ENCODE assay signal across 17 cellular contexts in the genomic region with DNA sequence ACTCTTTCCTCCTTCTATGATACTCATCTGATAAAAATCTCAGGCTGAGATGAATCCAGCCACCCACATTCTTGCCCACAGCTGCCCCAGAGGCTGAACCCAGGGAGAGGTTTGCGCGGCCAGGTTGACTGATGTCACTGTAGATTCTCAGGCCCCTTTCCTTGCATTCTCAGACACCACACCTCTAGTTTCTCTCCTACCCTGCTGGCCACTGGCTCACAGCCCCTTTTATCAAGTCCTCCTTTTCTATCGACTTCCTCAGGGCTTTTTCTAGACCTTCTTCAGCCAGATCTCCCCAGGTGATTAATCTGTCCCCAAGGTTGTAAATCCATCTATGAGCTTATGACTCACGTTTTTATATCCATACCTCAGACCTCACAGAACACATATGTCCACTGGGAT.
DNase-seq lines count a peak whose midpoint lies in the region; ATAC-seq and TF ChIP-seq lines count a peak whose summit lies in the region.
"Had no signal": no experiment of that assay in that cellular context is flagged by ENCODE, and none has a peak within 500 bp of the region (broad histone marks: within the 10 kb centered on the region; RNA-seq: fewer than 3 reads in every experiment).

No MANE protein-coding gene starts in this region.

- H3K36me3 Mint-ChIP-seq in brain = no peaks in the 10 kb centered on the region

- no peak overlapping the region for H2BK120ac ChIP-seq in mesendoderm (ENCODE audit: low read depth, low read length)

- H3K4me3 ChIP-seq in retinal pigment epithelial cell (ENCODE audit: low read length) (no peak overlapping the region), mesendoderm (ENCODE audit: low read length) (no peak overlapping the region)
- H3K4me3 ChIP-seq: ascending aorta, SJCRH30, upper lobe of right lung had no signal

- H2BK5ac ChIP-seq in mesendoderm (ENCODE audit: low read length) = no peak overlapping the region

- peaks cover 6% of the 10 kb centered on the region for H3K27me3 Mint-ChIP-seq in brain

- no peaks in the 10 kb centered on the region for H3K36me3 ChIP-seq in mesendoderm (ENCODE audit: control insufficient read depth, insufficient read depth, low read length)
- H3K36me3 ChIP-seq: ascending aorta, BE2C, SJCRH30, upper lobe of right lung had no signal

- no peaks in the 10 kb centered on the region for H3K79me1 ChIP-seq in mesendoderm (ENCODE audit: low read length)

- no peaks in the 10 kb centered on the region for H3K4me1 ChIP-seq in mesendoderm (ENCODE audit: control insufficient read depth, low read depth, low read length)
- H3K4me1 ChIP-seq: ascending aorta, BE2C, upper lobe of right lung had no signal

- no peak overlapping the region for H4K8ac ChIP-seq in mesendoderm (ENCODE audit: low read depth, low read length)

- H3K79me2 ChIP-seq in mesendoderm (ENCODE audit: control insufficient read depth, insufficient read depth, low read length) = no peaks in the 10 kb centered on the region

- peak; percentile 20 for DNase-seq in GM04504 (ENCODE audit: low read depth)
- DNase-seq in NCI-H226 = peak; percentile 10
- DNase-seq in retinal pigment epithelial cell (ENCODE audit: low read depth) = no peak
- DNase-seq in AG08395 (ENCODE audit: low spot score) = no peak
- DNase-seq in left ventricle myocardium superior = no peak
- DNase-seq in mesendoderm = no peak
- DNase-seq: activated naive CD4-positive, alpha-beta T cell treated with anti-CD3 and anti-CD28 coated beads, Interleukin-2, amount 50 U/mL, for 16 hours; activated T-cell treated with anti-CD3 and anti-CD28 coated beads, Interleukin-2, amount 50 U/mL, for 72 hours; effector CD8-positive, alpha-beta T cell; upper lobe of right lung had no signal

- intact Hi-C loops in left ventricle myocardium superior (cut with micrococcal nuclease) = no loop called here

- no peak overlapping the region for H4K5ac ChIP-seq in mesendoderm (ENCODE audit: low read length)

- H3K9me3 Mint-ChIP-seq in brain = peaks cover 2 to 11% (median 5%) of the 10 kb centered on the region in 5 experiments
- H3K9me3 Mint-ChIP-seq: activated T-cell treated with anti-CD3 and anti-CD28 coated beads, Interleukin-2, amount 50 U/mL, for 72 hours had no signal

- TF ChIP-seq CTCF in brain (conservative IDR thresholded peaks at IDR 0.05) = no peak
- peak; percentile 0 for TF ChIP-seq CTCF in retinal pigment epithelial cell (conservative IDR thresholded peaks at IDR 0.05; ENCODE audit: low read depth, low read length)

- no peak overlapping the region for H3K23ac ChIP-seq in mesendoderm (ENCODE audit: low read length)

- H3K27ac ChIP-seq in mesendoderm (ENCODE audit: low read depth, low read length) = no peak overlapping the region
- H3K27ac ChIP-seq: ascending aorta, SJCRH30, upper lobe of right lung had no signal

- WGBS in mesendoderm (ENCODE audit: extremely low coverage, insufficient coverage, low lambda C conversion rate) = no CpG with 5 or more reads among the region's 4 CpGs

- peak overlapping the region in 3 of 5 experiments; percentile 1 to 74 (median 7) for H3K27ac Mint-ChIP-seq in brain
- H3K27ac Mint-ChIP-seq: activated T-cell treated with anti-CD3 and anti-CD28 coated beads, Interleukin-2, amount 50 U/mL, for 72 hours had no signal

- H3K4me3 Mint-ChIP-seq in brain = no peak overlapping the region
- H3K4me3 Mint-ChIP-seq: activated T-cell treated with anti-CD3 and anti-CD28 coated beads, Interleukin-2, amount 50 U/mL, for 72 hours; IgD-negative memory B cell had no signal

- no peak for ATAC-seq in GM21529 (IDR thresholded peaks at IDR 0.05; ENCODE audit: unreplicated experiment)
- no peak for ATAC-seq in left ventricle myocardium superior
- ATAC-seq: activated T-cell treated with anti-CD3 and anti-CD28 coated beads, Interleukin-2, amount 50 U/mL, for 72 hours; esophagus mucosa had no signal

- no peak overlapping the region for H3K9ac ChIP-seq in mesendoderm (ENCODE audit: low read length)

- peaks cover 18% of the 10 kb centered on the region for H3K4me1 Mint-ChIP-seq in brain
- H3K4me1 Mint-ChIP-seq: IgD-negative memory B cell had no signal

- H3K4ac ChIP-seq in mesendoderm (ENCODE audit: low read depth, low read length) = no peak overlapping the region

- H2AK5ac ChIP-seq in mesendoderm (ENCODE audit: low read length) = no peak overlapping the region

- H2BK15ac ChIP-seq in mesendoderm (replicated peaks; ENCODE audit: low read depth) = no peak overlapping the region

- no peak overlapping the region for H3K56ac ChIP-seq in mesendoderm (ENCODE audit: low read length)

- H3K18ac ChIP-seq in mesendoderm (ENCODE audit: low read length) = no peak overlapping the region

- H3K4me2 ChIP-seq in mesendoderm (ENCODE audit: low read length) = no peak overlapping the region

- no peaks in the 10 kb centered on the region for H3K27me3 ChIP-seq in mesendoderm (ENCODE audit: insufficient read depth, low read length, poor library complexity)
- H3K27me3 ChIP-seq: ascending aorta, BE2C, SJCRH30, upper lobe of right lung had no signal

Comparison
In these comparisons a context has a peak if more than half of its experiments do, and no peak if none do; other contexts are left out.
1. DNase-seq: peak in GM04504 (single experiment) and NCI-H226 (single experiment); none in retinal pigment epithelial cell (single experiment), AG08395 (single experiment), left ventricle myocardium superior (single experiment) and mesendoderm (single experiment).